16 cellular contexts compared by ENCODE assay signal in the genomic region with DNA sequence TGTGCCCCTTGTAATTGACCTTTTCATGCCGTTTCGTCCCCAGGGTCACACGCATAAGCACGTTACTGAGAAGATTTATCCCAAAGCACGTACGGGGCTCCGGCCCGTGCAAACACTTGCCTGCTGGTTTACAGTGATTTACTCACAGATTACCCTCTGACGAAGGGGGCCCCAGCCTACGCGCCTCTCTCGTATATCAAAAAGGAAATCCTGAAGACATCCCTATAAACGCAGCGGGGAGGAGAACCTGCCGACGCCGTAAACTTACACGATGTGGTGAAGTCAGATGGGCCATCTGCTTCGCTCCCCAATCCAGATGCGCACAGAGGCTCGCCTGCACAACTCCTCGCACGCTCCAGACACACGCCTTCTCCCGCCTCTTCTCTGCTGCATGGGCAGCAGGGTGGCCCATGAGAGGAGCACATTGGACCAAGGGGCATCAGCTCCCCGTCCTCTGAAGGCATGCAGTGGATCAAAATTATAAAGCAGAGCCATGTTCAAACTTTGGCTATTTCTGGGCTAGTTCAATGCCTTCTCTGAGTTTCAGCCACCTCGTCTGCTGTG.
"Had no signal": no experiment of that assay in that cellular context is flagged by ENCODE, and none has a peak within 500 bp of the region (broad histone marks: within the 10 kb centered on the region; RNA-seq: fewer than 3 reads in every experiment).

No MANE protein-coding gene starts in this region.

- H3K27ac ChIP-seq: brain microvascular endothelial cell, pancreas, thyroid gland, vagina had no signal

- DNase-seq: activated CD4-positive, alpha-beta T cell treated with anti-CD3 and anti-CD28 coated beads, Interleukin-2, amount 10 ng/mL, durations not matched to agents 7 days and 5 days; activated CD8-positive, alpha-beta memory T cell treated with anti-CD3 and anti-CD28 coated beads for 24 hours; activated naive CD4-positive, alpha-beta T cell; activated naive CD8-positive, alpha-beta T cell treated with anti-CD3 and anti-CD28 coated beads, Interleukin-2, amount 10 ng/mL, durations not matched to agents 7 days and 5 days; anterior cingulate cortex; brain microvascular endothelial cell; effector CD8-positive, alpha-beta T cell; foreskin melanocyte; head of caudate nucleus; kidney glomerular epithelial cell; pancreas; stimulated activated CD4-positive, alpha-beta T cell treated with anti-CD3 and anti-CD28 coated beads, Interleukin-2, amount 100 ng/mL, for 48 hours; thyroid gland had no signal

- H3K36me3 ChIP-seq: brain microvascular endothelial cell, pancreas, thyroid gland, vagina had no signal

- H3K9me3 ChIP-seq: pancreas, thyroid gland, vagina had no signal

- H3K27me3 ChIP-seq: brain microvascular endothelial cell, pancreas, thyroid gland, vagina had no signal

- H3K4me3 ChIP-seq: pancreas, thyroid gland, vagina had no signal

- ATAC-seq: pancreas; stimulated activated memory B cell treated with anti-CD40 and anti-IgM and Interleukin-4, amounts not matched to agents 10 μg/mL and 1 μg/mL and 100 μg/mL, for 72 hours had no signal

- H3K4me3 Mint-ChIP-seq: activated CD4-positive, alpha-beta T cell treated with anti-CD3 and anti-CD28 coated beads, Interleukin-2, amount 10 ng/mL, durations not matched to agents 7 days and 5 days; activated naive CD8-positive, alpha-beta T cell treated with anti-CD3 and anti-CD28 coated beads, Interleukin-2, amount 10 ng/mL, durations not matched to agents 7 days and 5 days; central memory CD8-positive, alpha-beta T cell; stimulated activated memory B cell treated with anti-CD40 and anti-IgM and Interleukin-4, amounts not matched to agents 10 μg/mL and 1 μg/mL and 100 μg/mL, for 72 hours had no signal

- H3K4me1 Mint-ChIP-seq: activated CD4-positive, alpha-beta T cell treated with anti-CD3 and anti-CD28 coated beads, Interleukin-2, amount 10 ng/mL, durations not matched to agents 7 days and 5 days; central memory CD8-positive, alpha-beta T cell; stimulated activated memory B cell treated with anti-CD40 and anti-IgM and Interleukin-4, amounts not matched to agents 10 μg/mL and 1 μg/mL and 100 μg/mL, for 72 hours had no signal

- H3K9me3 Mint-ChIP-seq: activated CD4-positive, alpha-beta T cell treated with anti-CD3 and anti-CD28 coated beads, Interleukin-2, amount 10 ng/mL, durations not matched to agents 7 days and 5 days; activated naive CD8-positive, alpha-beta T cell treated with anti-CD3 and anti-CD28 coated beads, Interleukin-2, amount 10 ng/mL, durations not matched to agents 7 days and 5 days; central memory CD8-positive, alpha-beta T cell; stimulated activated memory B cell treated with anti-CD40 and anti-IgM and Interleukin-4, amounts not matched to agents 10 μg/mL and 1 μg/mL and 100 μg/mL, for 72 hours had no signal

- H3K4me1 ChIP-seq: pancreas, thyroid gland, vagina had no signal

- H3K27ac Mint-ChIP-seq: activated CD4-positive, alpha-beta T cell treated with anti-CD3 and anti-CD28 coated beads, Interleukin-2, amount 10 ng/mL, durations not matched to agents 7 days and 5 days; activated naive CD8-positive, alpha-beta T cell treated with anti-CD3 and anti-CD28 coated beads, Interleukin-2, amount 10 ng/mL, durations not matched to agents 7 days and 5 days; stimulated activated memory B cell treated with anti-CD40 and anti-IgM and Interleukin-4, amounts not matched to agents 10 μg/mL and 1 μg/mL and 100 μg/mL, for 72 hours had no signal

- H3K36me3 Mint-ChIP-seq: activated naive CD8-positive, alpha-beta T cell treated with anti-CD3 and anti-CD28 coated beads, Interleukin-2, amount 10 ng/mL, durations not matched to agents 7 days and 5 days; stimulated activated memory B cell treated with anti-CD40 and anti-IgM and Interleukin-4, amounts not matched to agents 10 μg/mL and 1 μg/mL and 100 μg/mL, for 72 hours had no signal
